Comparison of ENCODE assay signal across 7 cellular contexts in genomic region chr15:44663410-44664272, GRCh38.
A peak's percentile ranks its signal among the peaks of the same experiment; 100 is the strongest.
DNase-seq lines count a peak whose midpoint lies in the region; ATAC-seq and TF ChIP-seq lines count a peak whose summit lies in the region.

A gene with protein sequence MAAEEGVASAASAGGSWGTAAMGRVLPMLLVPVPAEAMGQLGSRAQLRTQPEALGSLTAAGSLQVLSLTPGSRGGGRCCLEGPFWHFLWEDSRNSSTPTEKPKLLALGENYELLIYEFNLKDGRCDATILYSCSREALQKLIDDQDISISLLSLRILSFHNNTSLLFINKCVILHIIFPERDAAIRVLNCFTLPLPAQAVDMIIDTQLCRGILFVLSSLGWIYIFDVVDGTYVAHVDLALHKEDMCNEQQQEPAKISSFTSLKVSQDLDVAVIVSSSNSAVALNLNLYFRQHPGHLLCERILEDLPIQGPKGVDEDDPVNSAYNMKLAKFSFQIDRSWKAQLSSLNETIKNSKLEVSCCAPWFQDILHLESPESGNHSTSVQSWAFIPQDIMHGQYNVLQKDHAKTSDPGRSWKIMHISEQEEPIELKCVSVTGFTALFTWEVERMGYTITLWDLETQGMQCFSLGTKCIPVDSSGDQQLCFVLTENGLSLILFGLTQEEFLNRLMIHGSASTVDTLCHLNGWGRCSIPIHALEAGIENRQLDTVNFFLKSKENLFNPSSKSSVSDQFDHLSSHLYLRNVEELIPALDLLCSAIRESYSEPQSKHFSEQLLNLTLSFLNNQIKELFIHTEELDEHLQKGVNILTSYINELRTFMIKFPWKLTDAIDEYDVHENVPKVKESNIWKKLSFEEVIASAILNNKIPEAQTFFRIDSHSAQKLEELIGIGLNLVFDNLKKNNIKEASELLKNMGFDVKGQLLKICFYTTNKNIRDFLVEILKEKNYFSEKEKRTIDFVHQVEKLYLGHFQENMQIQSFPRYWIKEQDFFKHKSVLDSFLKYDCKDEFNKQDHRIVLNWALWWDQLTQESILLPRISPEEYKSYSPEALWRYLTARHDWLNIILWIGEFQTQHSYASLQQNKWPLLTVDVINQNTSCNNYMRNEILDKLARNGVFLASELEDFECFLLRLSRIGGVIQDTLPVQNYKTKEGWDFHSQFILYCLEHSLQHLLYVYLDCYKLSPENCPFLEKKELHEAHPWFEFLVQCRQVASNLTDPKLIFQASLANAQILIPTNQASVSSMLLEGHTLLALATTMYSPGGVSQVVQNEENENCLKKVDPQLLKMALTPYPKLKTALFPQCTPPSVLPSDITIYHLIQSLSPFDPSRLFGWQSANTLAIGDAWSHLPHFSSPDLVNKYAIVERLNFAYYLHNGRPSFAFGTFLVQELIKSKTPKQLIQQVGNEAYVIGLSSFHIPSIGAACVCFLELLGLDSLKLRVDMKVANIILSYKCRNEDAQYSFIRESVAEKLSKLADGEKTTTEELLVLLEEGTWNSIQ (N-terminal part only) (minus strand): TSS chr15:44663662. CDS start chr15:44663647, 15 bp downstream.

- H3K4me3 ChIP-seq in astrocyte of the spinal cord (ENCODE audit: low read depth, low read length) (peak within 1 kb of the TSS; percentile 87), retinal pigment epithelial cell (ENCODE audit: low read length) (peak within 1 kb of the TSS; percentile 88)

- DNase-seq in NCI-H2029 treated with DMSO at 0.1 percent for 48 hours (lab: John Stamatoyannopoulos, UW) (peak; percentile 66), T1000 (lab: John Stamatoyannopoulos, UW) (peak; percentile 89), astrocyte of the spinal cord (ENCODE audit: low read depth, low spot score) (peak; percentile 98), hippocampal formation (lab: John Stamatoyannopoulos, UW) (peak; percentile 93 to 95), retinal pigment epithelial cell (ENCODE audit: low read depth) (peak; percentile 92)

- TF ChIP-seq CTCF in astrocyte of the spinal cord (IDR thresholded peaks at IDR 0.05; ENCODE audit: low read depth, low read length) = peak; percentile 91
- TF ChIP-seq CTCF in retinal pigment epithelial cell (conservative IDR thresholded peaks at IDR 0.05; ENCODE audit: low read depth, low read length) = peak; percentile 85

- ATAC-seq in GM18505 (IDR thresholded peaks at IDR 0.05; ENCODE audit: unreplicated experiment) = peak; percentile 73
- ATAC-seq in HG02981 (IDR thresholded peaks at IDR 0.05; ENCODE audit: unreplicated experiment) = peak; percentile 68

- in situ Hi-C loops in astrocyte of the spinal cord (cut with HindIII; ENCODE audit: low sequenced_read_pairs) = no loop called here

- peak; percentile 97 for TF ChIP-seq POLR2A in GM18505 (IDR thresholded peaks at IDR 0.05; ENCODE audit: borderline replicate concordance, extremely low read depth, insufficient read depth, insufficient read length)

Comparison
In these comparisons a context has a peak if more than half of its experiments do, and no peak if none do; other contexts are left out.
1. Peak in every context shown above with its lines: DNase-seq, ATAC-seq and H3K4me3 ChIP-seq.